In the genomic region with DNA sequence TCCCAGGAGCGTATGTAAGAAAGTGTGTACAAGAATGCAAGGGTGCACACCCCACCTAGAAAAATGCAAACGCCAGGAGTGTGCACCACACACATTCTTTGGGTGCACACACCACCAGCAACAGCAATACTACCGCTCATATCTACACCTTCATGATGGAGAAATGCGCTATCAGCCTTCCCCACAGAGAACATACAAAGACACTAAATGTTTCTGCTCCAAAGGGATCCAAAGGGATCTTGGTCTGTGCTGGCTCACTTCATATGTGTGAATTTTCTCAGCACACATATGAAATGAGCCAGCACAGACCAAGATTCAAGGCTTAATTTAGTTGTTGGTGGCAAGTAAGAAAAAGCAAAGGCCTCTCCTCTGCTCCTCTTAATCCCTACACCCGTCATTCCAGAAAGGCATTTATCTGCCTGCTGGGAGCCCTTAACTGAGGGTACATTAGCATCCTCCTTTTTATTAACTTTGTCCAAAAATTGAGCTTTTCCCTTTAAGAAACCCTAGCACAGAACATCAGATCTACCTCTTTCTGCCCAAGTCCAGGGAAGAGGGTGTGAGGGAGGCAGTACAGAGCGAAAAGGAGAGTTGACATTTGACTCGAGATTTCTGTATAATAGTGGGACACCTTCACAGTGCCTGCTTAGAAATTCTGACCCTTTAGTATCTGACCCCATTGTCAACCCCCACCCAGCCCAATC, we compare ENCODE assay signal across 2 cellular contexts.
TF ChIP-seq lines count a peak whose summit lies in the region.

No MANE protein-coding gene starts in this region.

TF ChIP-seq in GM23338, 12 proteins besides CTCF, POLR2A, EP300 and RAD21:
- peak; percentile 59 for TF ChIP-seq EZH2 (IDR thresholded peaks at IDR 0.05; ENCODE audit: low read depth, unreplicated experiment)
- TF ChIP-seq ZNF331 (CRISPR knock-in tag; IDR thresholded peaks at IDR 0.05; ENCODE audit: low read depth): no peak

TF ChIP-seq in endothelial cell of umbilical vein, 7 proteins besides CTCF, POLR2A, EP300 and RAD21:
- no peak for TF ChIP-seq GATA2 (IDR thresholded peaks at IDR 0.05; ENCODE audit: insufficient read depth, insufficient read length, low read depth, low read length)
- TF ChIP-seq MAX (IDR thresholded peaks at IDR 0.05; ENCODE audit: insufficient read depth, insufficient read length): no peak
- TF ChIP-seq POLR2AphosphoS5 (IDR thresholded peaks at IDR 0.05; ENCODE audit: insufficient read depth, low read depth, low read length): no peak
